In genomic region chr5:136620016-136620419, GRCh38 we compare ENCODE assay signal across 1 cellular context.
TF ChIP-seq lines count a peak whose summit lies in the region.

No MANE protein-coding gene starts in this region.

TF ChIP-seq in K562, 482 proteins besides CTCF, POLR2A, EP300 and RAD21 (continued from another document and continues in another):
- peak; percentile 49; the same call in 1 of the 2 replicates for TF ChIP-seq ELF1 (tag; IDR thresholded peaks at IDR 0.05)
- no peak for TF ChIP-seq ZNF253 (CRISPR knock-in tag; conservative IDR thresholded peaks at IDR 0.05)
- TF ChIP-seq L3MBTL2 (IDR thresholded peaks at IDR 0.05): peak; percentile 84
- no peak; the same call in 1 of the 2 replicates for TF ChIP-seq ZNF766 (CRISPR knock-in tag; conservative IDR thresholded peaks at IDR 0.05)
- no peak for TF ChIP-seq BCOR (IDR thresholded peaks at IDR 0.05)
- TF ChIP-seq TARDBP (IDR thresholded peaks at IDR 0.05): no peak
- TF ChIP-seq RBM34 (IDR thresholded peaks at IDR 0.05; ENCODE audit: borderline replicate concordance, insufficient read depth, low read length): no peak
- TF ChIP-seq ARID3B (CRISPR knock-in tag; IDR thresholded peaks at IDR 0.05; ENCODE audit: borderline replicate concordance): no peak
- TF ChIP-seq GATAD2B (IDR thresholded peaks at IDR 0.05; ENCODE audit: borderline replicate concordance): no peak
- TF ChIP-seq ZNF79 (CRISPR knock-in tag; IDR thresholded peaks at IDR 0.05; ENCODE audit: low read depth): no peak
- no peak for TF ChIP-seq HINFP (tag; conservative IDR thresholded peaks at IDR 0.05; ENCODE audit: low read depth)
- no peak for TF ChIP-seq NONO (IDR thresholded peaks at IDR 0.05; ENCODE audit: low read depth in 2 of 2, low read length in 1 of 2)
- TF ChIP-seq PCBP1 (IDR thresholded peaks at IDR 0.05; ENCODE audit: low read depth, low read length, poor library complexity, severe bottlenecking): no peak
- TF ChIP-seq SREBF1 (IDR thresholded peaks at IDR 0.05; ENCODE audit: borderline replicate concordance, low read depth, low read length): no peak
- no peak for TF ChIP-seq ASH1L (IDR thresholded peaks at IDR 0.05; ENCODE audit: borderline replicate concordance, low read depth, partially characterized antibody)
- TF ChIP-seq PATZ1 (CRISPR knock-in tag; IDR thresholded peaks at IDR 0.05; ENCODE audit: borderline replicate concordance): no peak
- TF ChIP-seq FIP1L1 (IDR thresholded peaks at IDR 0.05; ENCODE audit: low read depth, low read length, poor library complexity, severe bottlenecking): no peak
- TF ChIP-seq E2F1 (CRISPR knock-in tag; IDR thresholded peaks at IDR 0.05): no peak
- no peak for TF ChIP-seq CBX3 (IDR thresholded peaks at IDR 0.05; ENCODE audit: borderline replicate concordance in 1 of 2, low read length in 2 of 2)
- TF ChIP-seq SMC3 (conservative IDR thresholded peaks at IDR 0.05; ENCODE audit: insufficient read depth, low read depth, low read length): no peak
- no peak for TF ChIP-seq ZBED1 (IDR thresholded peaks at IDR 0.05)
- TF ChIP-seq SREBF2 (CRISPR knock-in tag; IDR thresholded peaks at IDR 0.05): no peak
- TF ChIP-seq DDX20 (tag; IDR thresholded peaks at IDR 0.05; ENCODE audit: low read depth): no peak
- TF ChIP-seq CHD4 (IDR thresholded peaks at IDR 0.05; ENCODE audit: insufficient read depth, insufficient replicate concordance, low read depth, low read length, poor library complexity, severe bottlenecking): no peak
- TF ChIP-seq HMGN3 (IDR thresholded peaks at IDR 0.05; ENCODE audit: borderline replicate concordance, extremely low read depth, insufficient read length, low read depth, low read length): no peak
- no peak for TF ChIP-seq THRB (CRISPR knock-in tag; conservative IDR thresholded peaks at IDR 0.05)
- TF ChIP-seq MBD1 (CRISPR knock-in tag; IDR thresholded peaks at IDR 0.05): no peak
- TF ChIP-seq NR2C1 (IDR thresholded peaks at IDR 0.05): no peak
- TF ChIP-seq NR2C1 (tag; IDR thresholded peaks at IDR 0.05): peak; percentile 57
- no peak for TF ChIP-seq WHSC1 (IDR thresholded peaks at IDR 0.05; ENCODE audit: low read length)
- TF ChIP-seq RAD51 (IDR thresholded peaks at IDR 0.05; ENCODE audit: borderline replicate concordance, low read depth): no peak
- no peak for TF ChIP-seq ZNF23 (CRISPR knock-in tag; IDR thresholded peaks at IDR 0.05)
- TF ChIP-seq NRF1 (conservative IDR thresholded peaks at IDR 0.05 in 1 of 2, IDR thresholded peaks at IDR 0.05 in 1 of 2): no peak
- TF ChIP-seq ZNF551 (CRISPR knock-in tag; IDR thresholded peaks at IDR 0.05): no peak
- no peak for TF ChIP-seq MITF (IDR thresholded peaks at IDR 0.05)
- TF ChIP-seq PKNOX1 (IDR thresholded peaks at IDR 0.05): no peak
- no peak for TF ChIP-seq NCOA4 (IDR thresholded peaks at IDR 0.05; ENCODE audit: partially characterized antibody)
- TF ChIP-seq RB1 (IDR thresholded peaks at IDR 0.05; ENCODE audit: low read depth): no peak
- no peak for TF ChIP-seq PRPF4 (IDR thresholded peaks at IDR 0.05; ENCODE audit: insufficient read depth, low read depth, low read length, poor library complexity, severe bottlenecking)
- no peak for TF ChIP-seq CREB3 (tag; conservative IDR thresholded peaks at IDR 0.05; ENCODE audit: low read depth)
- TF ChIP-seq ZFP30 (CRISPR knock-in tag; IDR thresholded peaks at IDR 0.05; ENCODE audit: borderline replicate concordance): no peak
- TF ChIP-seq CUX1 (CRISPR knock-in tag; IDR thresholded peaks at IDR 0.05): 0 out of 2 replicates have a peak, but pooled peaks have one; percentile 56
- no peak for TF ChIP-seq ZNF398 (CRISPR knock-in tag; IDR thresholded peaks at IDR 0.05)
